Comparison of ENCODE assay signal across 10 cellular contexts in the genomic region with DNA sequence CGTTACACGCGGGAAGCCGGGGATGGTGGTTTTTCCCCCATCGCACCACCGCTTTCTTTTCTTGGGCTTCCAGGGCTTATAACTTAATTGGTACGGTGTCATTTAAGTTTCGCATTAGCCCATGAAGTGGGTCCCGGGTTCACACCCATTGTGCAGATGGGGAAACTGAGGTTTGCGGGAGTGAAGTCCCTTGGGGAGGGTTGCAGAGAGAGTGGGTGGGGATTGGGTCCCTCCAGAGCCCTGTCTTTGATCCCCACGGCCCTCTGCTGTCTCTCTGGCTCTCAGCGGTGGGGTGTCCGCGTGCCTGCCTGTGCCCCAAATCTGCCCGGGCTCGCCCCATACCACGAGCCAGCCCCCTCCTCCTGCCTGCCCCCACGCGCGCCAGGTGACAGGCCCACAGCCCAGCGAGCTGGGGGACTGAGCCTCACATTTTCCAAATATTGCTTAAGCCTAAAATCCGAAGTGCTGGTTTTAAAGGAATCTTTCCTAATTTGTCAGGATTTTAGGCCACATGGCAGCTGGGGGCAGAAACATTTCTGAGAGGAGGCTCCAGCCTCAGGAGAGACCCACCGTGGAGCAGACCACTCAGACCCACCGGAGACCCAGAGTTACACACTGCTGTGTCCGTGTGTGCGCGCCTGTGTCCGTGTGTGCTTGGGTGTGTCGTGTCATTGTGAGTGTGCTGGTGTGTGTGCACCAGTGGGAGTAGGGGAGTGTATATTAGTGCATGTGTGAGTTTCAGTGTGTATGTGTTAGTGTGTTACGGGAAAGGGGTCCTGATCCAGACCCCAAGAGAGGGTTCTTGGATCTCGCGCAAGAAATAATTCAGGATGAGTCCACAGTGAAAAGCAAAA.
DNase-seq lines count a peak whose midpoint lies in the region; ATAC-seq and TF ChIP-seq lines count a peak whose summit lies in the region.
"Had no signal": no experiment of that assay in that cellular context is flagged by ENCODE, and none has a peak within 500 bp of the region (broad histone marks: within the 10 kb centered on the region; RNA-seq: fewer than 3 reads in every experiment).

No MANE protein-coding gene starts in this region.

- H3K4me3 Mint-ChIP-seq in endodermal cell: peak overlapping the region; percentile 56

- 60 to 61% methylated on average over 32 of the region's 32 CpGs for WGBS in heart right ventricle, 2 donors
- WGBS in endodermal cell (ENCODE audit: insufficient coverage in 1 of 2, insufficient read length in 1 of 2), 2 experiments: 69 to 72% methylated on average over 21 to 32 of the region's 32 CpGs

- DNase-seq in heart right ventricle (no peak), left cardiac atrium (no peak), endodermal cell (no peak), uterus (peak in 1 of 2 donors; percentile 36), kidney tubule cell (ENCODE audit: low spot score) (no peak), activated T-cell treated with anti-CD3 and anti-CD28 coated beads for 4 hours (no peak)

- intact Hi-C loops in heart right ventricle (cut with DNase I): loop anchor here in 7 of 10 donors (5.0 to 10.0 kb wide), 8 partner anchors 45 to 277 kb away; partner anchors contain the start of gene IER5L (in 1 of the 7)
- intact Hi-C loops in left cardiac atrium (cut with DNase I): loop anchor here in 1 of 2 donors (5.0 to 10.0 kb wide), 2 partner anchors 75 to 277 kb away; no protein-coding TSS in a partner anchor
- intact Hi-C loops in uterus (cut with DNase I; ENCODE audit: low total_unique reads): no loop called here

- no peak for ATAC-seq in heart right ventricle
- ATAC-seq in left cardiac atrium: no peak
- no peak for ATAC-seq in HG02840 (IDR thresholded peaks at IDR 0.05; ENCODE audit: low FRiP score, unreplicated experiment)

- no peaks in the 10 kb centered on the region for H3K79me2 ChIP-seq in neural cell (replicated peaks; ENCODE audit: insufficient read depth, low read length)

- H3K9ac ChIP-seq in endodermal cell (ENCODE audit: extremely low read depth, low read length, poor library complexity, severe bottlenecking) (peak overlapping the region; percentile 20), neural cell (ENCODE audit: low read length) (peak overlapping the region; percentile 55)

- H3K27me3 Mint-ChIP-seq in endodermal cell (ENCODE audit: insufficient read depth): no peaks in the 10 kb centered on the region

- H3K4me2 ChIP-seq in neural cell (ENCODE audit: low read length): no peak overlapping the region

- peak overlapping the region in 7 of 10 donors; percentile 2 to 96 (median 91) for H3K27ac ChIP-seq in heart right ventricle
- H3K27ac ChIP-seq in endodermal cell (ENCODE audit: low read depth, low read length): peak overlapping the region; percentile 92
- H3K27ac ChIP-seq in neural cell (ENCODE audit: low read length): peak overlapping the region; percentile 63
- peak overlapping the region; percentile 81 to 87 for H3K27ac ChIP-seq in uterus
- H3K27ac ChIP-seq: C4-2B had no signal

- H3K36me3 Mint-ChIP-seq in endodermal cell (ENCODE audit: low read depth): no peaks in the 10 kb centered on the region
- H3K36me3 Mint-ChIP-seq: memory B cell had no signal

- H2AFZ ChIP-seq in neural cell (ENCODE audit: low read depth, low read length): no peak overlapping the region

- H3K4me1 Mint-ChIP-seq in endodermal cell: peaks cover 16% of the 10 kb centered on the region

- H3K9me3 ChIP-seq in heart right ventricle (no peaks in the 10 kb centered on the region), endodermal cell (ENCODE audit: control insufficient read depth, low read length) (no peaks in the 10 kb centered on the region), neural cell (ENCODE audit: low read length) (no peaks in the 10 kb centered on the region), uterus (no peaks in the 10 kb centered on the region)

- no peak for TF ChIP-seq EP300 in neural cell (conservative IDR thresholded peaks at IDR 0.05; ENCODE audit: poor library complexity, severe bottlenecking)

- H3K27ac Mint-ChIP-seq in endodermal cell: no peak overlapping the region
- H3K27ac Mint-ChIP-seq: memory B cell had no signal

- no peak for TF ChIP-seq CTCF in heart right ventricle (IDR thresholded peaks at IDR 0.05)
- TF ChIP-seq CTCF in endodermal cell (conservative IDR thresholded peaks at IDR 0.05): no peak
- TF ChIP-seq CTCF in neural cell (IDR thresholded peaks at IDR 0.05; ENCODE audit: poor library complexity, severe bottlenecking): no peak
- no peak for TF ChIP-seq CTCF in uterus (IDR thresholded peaks at IDR 0.05)

- H4K20me1 ChIP-seq in neural cell (ENCODE audit: insufficient read depth): no peaks in the 10 kb centered on the region

- H3K36me3 ChIP-seq in heart right ventricle (no peaks in the 10 kb centered on the region), endodermal cell (ENCODE audit: control insufficient read depth, insufficient read depth, low read length) (no peaks in the 10 kb centered on the region), neural cell (ENCODE audit: insufficient read depth, low read length) (no peaks in the 10 kb centered on the region), uterus (no peaks in the 10 kb centered on the region)

- peaks cover 19 to 75% (median 52%) of the 10 kb centered on the region in 9 donors for H3K4me1 ChIP-seq in heart right ventricle
- peaks cover 4% of the 10 kb centered on the region for H3K4me1 ChIP-seq in endodermal cell (ENCODE audit: control insufficient read depth, insufficient read depth, low read length)
- H3K4me1 ChIP-seq in uterus: peaks cover 20 to 23% of the 10 kb centered on the region in 2 donors

- TF ChIP-seq POLR2A in uterus (IDR thresholded peaks at IDR 0.05): no peak

- no peaks in the 10 kb centered on the region for H3K9me2 ChIP-seq in neural cell (ENCODE audit: insufficient read depth, low read length)

- H3K9me3 Mint-ChIP-seq in endodermal cell: no peaks in the 10 kb centered on the region
- H3K9me3 Mint-ChIP-seq: memory B cell had no signal

- no peaks in the 10 kb centered on the region for H3F3A ChIP-seq in neural cell (ENCODE audit: insufficient read depth, low read length, poor library complexity, severe bottlenecking)

- H3K27me3 ChIP-seq in heart right ventricle (no peaks in the 10 kb centered on the region), endodermal cell (ENCODE audit: control insufficient read depth, insufficient read depth, low read length, poor library complexity, severe bottlenecking) (no peaks in the 10 kb centered on the region), neural cell (ENCODE audit: insufficient read depth, low read depth, low read length) (no peaks in the 10 kb centered on the region), uterus (no peaks in the 10 kb centered on the region)

- no peak for TF ChIP-seq RAD21 in neural cell (conservative IDR thresholded peaks at IDR 0.05)

- H3K4me3 ChIP-seq in heart right ventricle (peak overlapping the region; percentile 16 to 61 (median 44)), endodermal cell (ENCODE audit: low read length) (no peak overlapping the region), neural cell (ENCODE audit: low read length) (peak overlapping the region; percentile 53), uterus (peak overlapping the region; percentile 22 to 26)

TF ChIP-seq in neural cell, 6 proteins besides CTCF, POLR2A, EP300 and RAD21:
- no peak for TF ChIP-seq SMC3 (conservative IDR thresholded peaks at IDR 0.05; ENCODE audit: poor library complexity)
- no peak for TF ChIP-seq EZH2 (IDR thresholded peaks at IDR 0.05; ENCODE audit: borderline replicate concordance, insufficient read depth, low read length, poor library complexity, severe bottlenecking)
- TF ChIP-seq REST (IDR thresholded peaks at IDR 0.05; ENCODE audit: borderline replicate concordance): no peak
